In genomic region chr19:40424637-40425449, GRCh38 we compare ENCODE assay signal across 1 cellular context.
TF ChIP-seq lines count a peak whose summit lies in the region.

No MANE protein-coding gene starts in this region.

TF ChIP-seq in H1, 55 proteins besides CTCF, POLR2A, EP300 and RAD21:
- TF ChIP-seq RXRA (IDR thresholded peaks at IDR 0.05; ENCODE audit: insufficient read depth, low read depth, low read length) (no peak), CEBPB (IDR thresholded peaks at IDR 0.05; ENCODE audit: low read depth, low read length) (no peak), TEAD4 (IDR thresholded peaks at IDR 0.05; ENCODE audit: low read depth, low read length) (peak; percentile 53; the same call in 1 of the 2 replicates), CBX8 (IDR thresholded peaks at IDR 0.05; ENCODE audit: borderline replicate concordance, low read depth, low read length) (no peak), POLR2AphosphoS5 (IDR thresholded peaks at IDR 0.05; ENCODE audit: low read depth, low read length) (0 out of 2 replicates have a peak, but pooled peaks have one; percentile 48), NANOG (IDR thresholded peaks at IDR 0.05; ENCODE audit: insufficient read depth, low read depth, low read length, poor library complexity, severe bottlenecking) (no peak), TAF7 (optimal IDR thresholded peaks at IDR 0.05; ENCODE audit: borderline replicate concordance, low read depth, low read length) (no peak), SP1 (IDR thresholded peaks at IDR 0.05; ENCODE audit: low read depth, low read length) (0 out of 2 replicates have a peak, but pooled peaks have one; percentile 5), ZNF274 (IDR thresholded peaks at IDR 0.05; ENCODE audit: borderline replicate concordance, extremely low read depth, low read length) (no peak), RNF2 (IDR thresholded peaks at IDR 0.05; ENCODE audit: borderline replicate concordance, low read depth, low read length, missing control alignments, poor library complexity, severe bottlenecking) (no peak), HDAC6 (IDR thresholded peaks at IDR 0.05; ENCODE audit: low read depth, low read length) (no peak), MAFK (IDR thresholded peaks at IDR 0.05; ENCODE audit: low read depth, low read length) (no peak), CBX5 (IDR thresholded peaks at IDR 0.05; ENCODE audit: low read depth, low read length) (no peak), KDM5A (IDR thresholded peaks at IDR 0.05; ENCODE audit: low read length) (0 out of 2 replicates have a peak, but pooled peaks have one; percentile 29), ASH2L (IDR thresholded peaks at IDR 0.05; ENCODE audit: low read length) (peak; percentile 46), KDM4A (IDR thresholded peaks at IDR 0.05; ENCODE audit: low read depth, low read length, severe bottlenecking) (peak; percentile 49)
